17 cellular contexts compared by ENCODE assay signal in genomic region chr9:33051149-33051548, GRCh38.
"Had no signal": no experiment of that assay in that cellular context is flagged by ENCODE, and none has a peak within 500 bp of the region (broad histone marks: within the 10 kb centered on the region; RNA-seq: fewer than 3 reads in every experiment).

No MANE protein-coding gene starts in this region.

- H3K4me3 ChIP-seq: gastrocnemius medialis, lower lobe of right lung, neural progenitor cell, right lobe of liver, smooth muscle cell, upper lobe of left lung had no signal

- FAIRE-seq: astrocyte, bronchial epithelial cell had no signal

- H3K27ac ChIP-seq: gastrocnemius medialis, lower lobe of right lung, neural progenitor cell, right lobe of liver, upper lobe of left lung had no signal

- H2AFZ ChIP-seq: neural progenitor cell had no signal

- H3K9ac ChIP-seq: neural progenitor cell had no signal

- H3K27me3 Mint-ChIP-seq: activated naive CD4-positive, alpha-beta T cell treated with anti-CD3 and anti-CD28 coated beads, Interleukin-2, amount 10 ng/mL, durations not matched to agents 7 days and 5 days; stimulated activated naive CD8-positive, alpha-beta T cell treated with anti-CD3 and anti-CD28 coated beads, Interleukin-15, amount 100 ng/mL, for 72 hours had no signal

- DNase-seq: activated CD4-positive, alpha-beta T cell treated with anti-CD3 and anti-CD28 coated beads, Interleukin-2, amount 50 U/mL, for 48 hours; activated naive CD4-positive, alpha-beta T cell treated with anti-CD3 and anti-CD28 coated beads, Interleukin-2, amount 10 ng/mL, durations not matched to agents 7 days and 5 days; endodermal cell; gastrocnemius medialis; left colon; lower lobe of right lung; right lobe of liver; stimulated activated CD4-positive, alpha-beta T cell treated with anti-CD3 and anti-CD28 coated beads, Interleukin-4, amount 100 ng/mL, for 4 hours; stimulated activated CD8-positive, alpha-beta memory T cell treated with anti-CD3 and anti-CD28 coated beads, Interleukin-4, amount 100 ng/mL, for 48 hours; stimulated activated naive CD8-positive, alpha-beta T cell treated with anti-CD3 and anti-CD28 coated beads, Interleukin-15, amount 100 ng/mL, for 72 hours had no signal

- H3K4me1 Mint-ChIP-seq: endodermal cell, mesothelial cell of epicardium, neural progenitor cell had no signal

- H3K4me1 ChIP-seq: gastrocnemius medialis, lower lobe of right lung, neural progenitor cell, right lobe of liver, upper lobe of left lung had no signal

- ATAC-seq: gastrocnemius medialis; left colon; lower lobe of right lung; right lobe of liver; stimulated activated naive CD8-positive, alpha-beta T cell treated with anti-CD3 and anti-CD28 coated beads, Interleukin-15, amount 100 ng/mL, for 72 hours had no signal

- H3K9me3 Mint-ChIP-seq: activated naive CD4-positive, alpha-beta T cell treated with anti-CD3 and anti-CD28 coated beads, Interleukin-2, amount 10 ng/mL, durations not matched to agents 7 days and 5 days; endodermal cell; mesothelial cell of epicardium; neural progenitor cell; stimulated activated naive CD8-positive, alpha-beta T cell treated with anti-CD3 and anti-CD28 coated beads, Interleukin-15, amount 100 ng/mL, for 72 hours; T-helper 2 cell treated with Interferon-gamma antibody and Interleukin-4, amounts not matched to agents 5 μg/mL and 100 μg/mL, for 36 hours had no signal

- H3K27me3 ChIP-seq: gastrocnemius medialis, neural progenitor cell, right lobe of liver, upper lobe of left lung had no signal

- H3K4me2 ChIP-seq: neural progenitor cell, smooth muscle cell had no signal

- H3K27ac Mint-ChIP-seq: activated naive CD4-positive, alpha-beta T cell treated with anti-CD3 and anti-CD28 coated beads, Interleukin-2, amount 10 ng/mL, durations not matched to agents 7 days and 5 days; endodermal cell; mesothelial cell of epicardium; neural progenitor cell; stimulated activated naive CD8-positive, alpha-beta T cell treated with anti-CD3 and anti-CD28 coated beads, Interleukin-15, amount 100 ng/mL, for 72 hours; T-helper 2 cell treated with Interferon-gamma antibody and Interleukin-4, amounts not matched to agents 5 μg/mL and 100 μg/mL, for 36 hours had no signal

- H3K4me3 Mint-ChIP-seq: activated naive CD4-positive, alpha-beta T cell treated with anti-CD3 and anti-CD28 coated beads, Interleukin-2, amount 10 ng/mL, durations not matched to agents 7 days and 5 days; endodermal cell; mesothelial cell of epicardium; neural progenitor cell; stimulated activated naive CD8-positive, alpha-beta T cell treated with anti-CD3 and anti-CD28 coated beads, Interleukin-15, amount 100 ng/mL, for 72 hours; T-helper 2 cell treated with Interferon-gamma antibody and Interleukin-4, amounts not matched to agents 5 μg/mL and 100 μg/mL, for 36 hours had no signal
